In the genomic region with DNA sequence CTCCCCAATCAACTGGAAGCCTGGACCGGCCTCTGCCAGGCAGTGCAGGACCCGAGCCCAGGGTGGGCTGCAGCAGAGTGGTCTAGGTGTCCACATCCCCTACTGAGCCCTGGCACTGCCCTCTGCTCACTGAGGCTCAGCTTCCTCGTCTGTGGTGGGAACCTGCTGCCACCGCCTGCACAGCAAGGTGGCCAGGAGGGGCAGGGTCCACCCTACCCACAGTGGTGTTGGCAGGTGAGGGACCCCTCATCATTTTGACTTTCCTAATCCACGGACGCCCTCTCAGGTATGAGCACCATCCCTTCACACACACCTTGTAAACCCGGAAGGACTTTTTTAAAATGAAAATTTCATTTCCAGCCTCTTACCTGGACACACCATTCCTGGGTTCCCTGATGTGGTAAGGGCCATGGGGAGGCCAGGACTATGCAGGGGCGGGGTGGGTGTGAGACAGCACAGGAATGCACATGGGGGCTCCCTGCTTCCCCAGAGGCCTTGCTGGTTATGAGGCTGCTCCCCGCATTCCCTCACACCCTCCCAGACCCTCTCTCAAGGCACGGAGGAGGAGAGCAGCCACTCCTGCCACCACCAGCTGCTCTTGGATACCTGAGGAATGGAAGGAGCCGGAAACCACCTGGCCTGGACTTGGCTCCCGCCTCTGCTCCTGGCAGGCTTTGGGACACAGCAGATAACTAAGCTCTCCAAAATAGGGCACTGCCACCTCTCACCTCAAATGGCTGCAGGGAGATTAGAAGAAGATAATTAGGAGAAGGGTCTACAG, we compare ENCODE assay signal across 1 cellular context.
TF ChIP-seq lines count a peak whose summit lies in the region.

No MANE protein-coding gene starts in this region.

TF ChIP-seq in GM23338, 12 proteins besides CTCF, POLR2A, EP300 and RAD21 (continued from another document):
- TF ChIP-seq, protein P1, sequence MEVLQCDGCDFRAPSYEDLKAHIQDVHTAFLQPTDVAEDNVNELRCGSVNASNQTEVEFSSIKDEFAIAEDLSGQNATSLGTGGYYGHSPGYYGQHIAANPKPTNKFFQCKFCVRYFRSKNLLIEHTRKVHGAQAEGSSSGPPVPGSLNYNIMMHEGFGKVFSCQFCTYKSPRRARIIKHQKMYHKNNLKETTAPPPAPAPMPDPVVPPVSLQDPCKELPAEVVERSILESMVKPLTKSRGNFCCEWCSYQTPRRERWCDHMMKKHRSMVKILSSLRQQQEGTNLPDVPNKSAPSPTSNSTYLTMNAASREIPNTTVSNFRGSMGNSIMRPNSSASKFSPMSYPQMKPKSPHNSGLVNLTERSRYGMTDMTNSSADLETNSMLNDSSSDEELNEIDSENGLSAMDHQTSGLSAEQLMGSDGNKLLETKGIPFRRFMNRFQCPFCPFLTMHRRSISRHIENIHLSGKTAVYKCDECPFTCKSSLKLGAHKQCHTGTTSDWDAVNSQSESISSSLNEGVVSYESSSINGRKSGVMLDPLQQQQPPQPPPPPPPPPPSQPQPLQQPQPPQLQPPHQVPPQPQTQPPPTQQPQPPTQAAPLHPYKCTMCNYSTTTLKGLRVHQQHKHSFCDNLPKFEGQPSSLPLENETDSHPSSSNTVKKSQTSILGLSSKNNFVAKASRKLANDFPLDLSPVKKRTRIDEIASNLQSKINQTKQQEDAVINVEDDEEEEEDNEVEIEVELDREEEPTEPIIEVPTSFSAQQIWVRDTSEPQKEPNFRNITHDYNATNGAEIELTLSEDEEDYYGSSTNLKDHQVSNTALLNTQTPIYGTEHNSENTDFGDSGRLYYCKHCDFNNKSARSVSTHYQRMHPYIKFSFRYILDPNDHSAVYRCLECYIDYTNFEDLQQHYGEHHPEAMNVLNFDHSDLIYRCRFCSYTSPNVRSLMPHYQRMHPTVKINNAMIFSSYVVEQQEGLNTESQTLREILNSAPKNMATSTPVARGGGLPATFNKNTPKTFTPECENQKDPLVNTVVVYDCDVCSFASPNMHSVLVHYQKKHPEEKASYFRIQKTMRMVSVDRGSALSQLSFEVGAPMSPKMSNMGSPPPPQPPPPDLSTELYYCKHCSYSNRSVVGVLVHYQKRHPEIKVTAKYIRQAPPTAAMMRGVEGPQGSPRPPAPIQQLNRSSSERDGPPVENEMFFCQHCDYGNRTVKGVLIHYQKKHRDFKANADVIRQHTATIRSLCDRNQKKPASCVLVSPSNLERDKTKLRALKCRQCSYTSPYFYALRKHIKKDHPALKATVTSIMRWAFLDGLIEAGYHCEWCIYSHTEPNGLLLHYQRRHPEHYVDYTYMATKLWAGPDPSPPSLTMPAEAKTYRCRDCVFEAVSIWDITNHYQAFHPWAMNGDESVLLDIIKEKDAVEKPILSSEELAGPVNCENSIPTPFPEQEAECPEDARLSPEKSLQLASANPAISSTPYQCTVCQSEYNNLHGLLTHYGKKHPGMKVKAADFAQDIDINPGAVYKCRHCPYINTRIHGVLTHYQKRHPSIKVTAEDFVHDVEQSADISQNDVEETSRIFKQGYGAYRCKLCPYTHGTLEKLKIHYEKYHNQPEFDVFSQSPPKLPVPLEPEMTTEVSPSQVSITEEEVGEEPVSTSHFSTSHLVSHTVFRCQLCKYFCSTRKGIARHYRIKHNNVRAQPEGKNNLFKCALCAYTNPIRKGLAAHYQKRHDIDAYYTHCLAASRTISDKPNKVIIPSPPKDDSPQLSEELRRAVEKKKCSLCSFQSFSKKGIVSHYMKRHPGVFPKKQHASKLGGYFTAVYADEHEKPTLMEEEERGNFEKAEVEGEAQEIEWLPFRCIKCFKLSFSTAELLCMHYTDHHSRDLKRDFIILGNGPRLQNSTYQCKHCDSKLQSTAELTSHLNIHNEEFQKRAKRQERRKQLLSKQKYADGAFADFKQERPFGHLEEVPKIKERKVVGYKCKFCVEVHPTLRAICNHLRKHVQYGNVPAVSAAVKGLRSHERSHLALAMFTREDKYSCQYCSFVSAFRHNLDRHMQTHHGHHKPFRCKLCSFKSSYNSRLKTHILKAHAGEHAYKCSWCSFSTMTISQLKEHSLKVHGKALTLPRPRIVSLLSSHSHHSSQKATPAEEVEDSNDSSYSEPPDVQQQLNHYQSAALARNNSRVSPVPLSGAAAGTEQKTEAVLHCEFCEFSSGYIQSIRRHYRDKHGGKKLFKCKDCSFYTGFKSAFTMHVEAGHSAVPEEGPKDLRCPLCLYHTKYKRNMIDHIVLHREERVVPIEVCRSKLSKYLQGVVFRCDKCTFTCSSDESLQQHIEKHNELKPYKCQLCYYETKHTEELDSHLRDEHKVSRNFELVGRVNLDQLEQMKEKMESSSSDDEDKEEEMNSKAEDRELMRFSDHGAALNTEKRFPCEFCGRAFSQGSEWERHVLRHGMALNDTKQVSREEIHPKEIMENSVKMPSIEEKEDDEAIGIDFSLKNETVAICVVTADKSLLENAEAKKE (CRISPR knock-in tag; IDR thresholded peaks at IDR 0.05): no peak
